In the genomic region with DNA sequence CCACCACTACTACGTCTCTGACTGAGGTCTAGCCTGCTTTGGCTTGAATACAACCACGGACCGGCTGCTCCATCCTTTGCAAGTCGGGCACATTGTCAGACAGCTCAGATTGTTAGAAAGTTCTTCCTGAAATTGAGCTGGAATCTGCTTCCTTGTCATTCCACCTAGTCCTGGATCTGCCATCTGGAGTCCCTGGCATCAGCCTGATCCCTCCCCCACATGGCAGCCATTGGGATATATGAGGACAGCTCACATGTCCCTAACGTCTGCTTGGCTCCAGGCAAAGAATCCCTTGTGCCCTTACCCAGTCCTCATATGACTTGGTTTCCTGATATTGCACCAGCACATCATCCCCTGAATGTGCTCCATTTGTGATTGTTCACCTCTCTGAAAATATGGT, we compare ENCODE assay signal across 19 cellular contexts. TPM values are rescaled to one million over a fixed set of nuclear protein-coding genes. Genes with fewer than 3 reads are reported as not detected.
DNase-seq lines count a peak whose midpoint lies in the region; ATAC-seq lines count a peak whose summit lies in the region.
"Had no signal": no experiment of that assay in that cellular context is flagged by ENCODE, and none has a peak within 500 bp of the region (broad histone marks: within the 10 kb centered on the region; RNA-seq: fewer than 3 reads in every experiment).

No MANE protein-coding gene starts in this region.

- H3K36me3 Mint-ChIP-seq in activated CD8-positive, alpha-beta memory T cell treated with anti-CD3 and anti-CD28 coated beads, Interleukin-2, amount 10 ng/mL, durations not matched to agents 7 days and 5 days: no peaks in the 10 kb centered on the region
- H3K36me3 Mint-ChIP-seq in T-cell: no peaks in the 10 kb centered on the region

- H3K27me3 Mint-ChIP-seq in activated CD8-positive, alpha-beta memory T cell treated with anti-CD3 and anti-CD28 coated beads, Interleukin-2, amount 10 ng/mL, durations not matched to agents 7 days and 5 days: peaks cover 54% of the 10 kb centered on the region
- H3K27me3 Mint-ChIP-seq in T-cell: peaks cover 33 to 35% of the 10 kb centered on the region in 2 donors

- CTCF ChIA-PET in activated CD8-positive, alpha-beta memory T cell treated with anti-CD3 and anti-CD28 coated beads, Interleukin-2, amount 10 ng/mL, durations not matched to agents 7 days and 5 days (lab: Charles Lee): no interaction called here
- CTCF ChIA-PET in T-cell (lab: Charles Lee): no interaction called here

- peak; percentile 31 for DNase-seq in activated CD8-positive, alpha-beta memory T cell treated with anti-CD3 and anti-CD28 coated beads, Interleukin-2, amount 10 ng/mL, durations not matched to agents 7 days and 5 days
- DNase-seq in activated CD8-positive, alpha-beta memory T cell treated with anti-CD3 and anti-CD28 coated beads for 24 hours: no peak
- peak; percentile 21 to 74 for DNase-seq in NCI-H446 (lab: John Stamatoyannopoulos, UW)
- DNase-seq in cerebellar nuclear complex (lab: John Stamatoyannopoulos, UW): peak; percentile 66 to 82
- DNase-seq in pons (ENCODE audit: low spot score): peak; percentile 17
- no peak for DNase-seq in KBM-7
- DNase-seq in T-cell: no peak
- DNase-seq in left lobe of liver (ENCODE audit: low spot score): no peak
- DNase-seq: Calu3; CD4-positive, alpha-beta T cell; DMS153; DMS79 treated with DMSO at 0.1 percent for 48 hours; EL; GDM1; GOT3; HCEC 1CT; HFFc6 had no signal

- H3K4me1 Mint-ChIP-seq in activated CD8-positive, alpha-beta memory T cell treated with anti-CD3 and anti-CD28 coated beads, Interleukin-2, amount 10 ng/mL, durations not matched to agents 7 days and 5 days: no peaks in the 10 kb centered on the region
- peaks cover 2 to 15% (median 10%) of the 10 kb centered on the region in 3 donors for H3K4me1 Mint-ChIP-seq in T-cell
- H3K4me1 Mint-ChIP-seq: B cell had no signal

- no peaks in the 10 kb centered on the region for H3K9me3 Mint-ChIP-seq in activated CD8-positive, alpha-beta memory T cell treated with anti-CD3 and anti-CD28 coated beads, Interleukin-2, amount 10 ng/mL, durations not matched to agents 7 days and 5 days (ENCODE audit: low read depth)
- H3K9me3 Mint-ChIP-seq in T-cell: no peaks in the 10 kb centered on the region
- H3K9me3 Mint-ChIP-seq: CD4-positive, alpha-beta T cell; HFFc6 had no signal

- POLR2A ChIA-PET in T-cell (lab: Charles Lee): interaction anchor here in 1 of 2 donors (0.6 kb wide), 1 partner anchor 10 kb away, joined by 4 read pairs; no protein-coding TSS in a partner anchor

- no peak overlapping the region for H3K4me3 Mint-ChIP-seq in activated CD8-positive, alpha-beta memory T cell treated with anti-CD3 and anti-CD28 coated beads, Interleukin-2, amount 10 ng/mL, durations not matched to agents 7 days and 5 days
- H3K4me3 Mint-ChIP-seq in T-cell: no peak overlapping the region
- H3K4me3 Mint-ChIP-seq: B cell; CD4-positive, alpha-beta T cell; HFFc6 had no signal

- in situ Hi-C loops in KBM-7 (cut with MboI; ENCODE audit: low pct_unique_long_range_greater_than_20kb, low sequenced_read_pairs): no loop called here

- no peak overlapping the region for H3K27ac Mint-ChIP-seq in activated CD8-positive, alpha-beta memory T cell treated with anti-CD3 and anti-CD28 coated beads, Interleukin-2, amount 10 ng/mL, durations not matched to agents 7 days and 5 days
- H3K27ac Mint-ChIP-seq in T-cell: no peak overlapping the region
- H3K27ac Mint-ChIP-seq: B cell; CD4-positive, alpha-beta T cell; HFFc6 had no signal

- ATAC-seq in activated CD8-positive, alpha-beta memory T cell treated with anti-CD3 and anti-CD28 coated beads, Interleukin-2, amount 10 ng/mL, durations not matched to agents 7 days and 5 days: no peak
- ATAC-seq in T-cell (replicated peaks in 1 of 4): no peak
- no peak for ATAC-seq in left lobe of liver

RNA-seq across cellular contexts. Expression of a gene that starts 56.3 kb away (rescaled TPM):
- total RNA-seq in activated CD8-positive, alpha-beta memory T cell treated with anti-CD3 and anti-CD28 coated beads, Interleukin-2, amount 10 ng/mL, durations not matched to agents 7 days and 5 days: not detected
- total RNA-seq in T-cell (under 1 TPM in 3 of 5 donors, not detected in 2; 0.12 to 0.20 (median 0.18) TPM), left lobe of liver (0.08 TPM)
- total RNA-seq: A172; B cell; Calu3; CD4-positive, alpha-beta T cell; HFFc6 had no signal

Comparison
In these comparisons a context has a peak if more than half of its experiments do, and no peak if none do; other contexts are left out.
1. DNase-seq: peak in activated CD8-positive, alpha-beta memory T cell treated with anti-CD3 and anti-CD28 coated beads, Interleukin-2, amount 10 ng/mL, durations not matched to agents 7 days and 5 days (single experiment), NCI-H446 (2 of 2), cerebellar nuclear complex (2 of 2) and pons (single experiment); none in activated CD8-positive, alpha-beta memory T cell treated with anti-CD3 and anti-CD28 coated beads for 24 hours (single experiment), KBM-7 (single experiment), T-cell (0 of 34) and left lobe of liver (single experiment).